In genomic region chr2:206143451-206143850, GRCh38 we compare ENCODE assay signal across 7 cellular contexts.
"Had no signal": no experiment of that assay in that cellular context is flagged by ENCODE, and none has a peak within 500 bp of the region (broad histone marks: within the 10 kb centered on the region; RNA-seq: fewer than 3 reads in every experiment).

No MANE protein-coding gene starts in this region.

- H3K27me3 Mint-ChIP-seq: IgD-negative memory B cell had no signal

- ATAC-seq: HepG2 had no signal

- H3K4me3 ChIP-seq: GM23248 had no signal

- H3K27ac ChIP-seq: GM23248, HL-60 had no signal

- DNase-seq: GM23248, GOT3, H9, HCEC 1CT had no signal

- H3K27ac Mint-ChIP-seq: H9, IgD-negative memory B cell had no signal

- H3K9me3 Mint-ChIP-seq: H9, IgD-negative memory B cell had no signal

- H3K4me1 Mint-ChIP-seq: H9, IgD-negative memory B cell had no signal

- H3K4me3 Mint-ChIP-seq: H9, IgD-negative memory B cell had no signal
